ENCODE assay signal across 20 cellular contexts in the genomic region with DNA sequence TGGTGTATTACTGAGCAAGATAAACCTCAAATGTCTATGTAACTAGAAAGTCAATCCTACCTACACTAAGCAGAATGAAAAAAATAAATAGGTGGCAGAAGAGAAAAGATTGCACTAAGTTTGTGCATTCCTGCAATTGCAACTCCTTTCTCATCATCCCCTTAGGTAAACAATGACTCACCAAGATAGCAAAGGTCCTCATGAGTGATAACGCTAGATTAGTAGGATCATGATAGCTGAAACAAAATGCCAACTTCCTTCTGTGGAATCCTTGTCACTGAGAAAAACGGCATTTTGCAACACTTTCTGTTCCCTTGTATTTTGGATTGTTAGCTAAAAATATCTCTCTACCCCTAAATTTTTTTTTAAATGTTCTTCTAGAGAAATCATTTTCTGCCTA. TPM values are rescaled to one million over a fixed set of nuclear protein-coding genes. Genes with fewer than 3 reads are reported as not detected.
A peak's percentile ranks its signal among the peaks of the same experiment; 100 is the strongest.
DNase-seq lines count a peak whose midpoint lies in the region; TF ChIP-seq lines count a peak whose summit lies in the region.
"Had no signal": no experiment of that assay in that cellular context is flagged by ENCODE, and none has a peak within 500 bp of the region (broad histone marks: within the 10 kb centered on the region; RNA-seq: fewer than 3 reads in every experiment).

No MANE protein-coding gene starts in this region.

- no peaks in the 10 kb centered on the region for H3K79me2 ChIP-seq in osteoblast (ENCODE audit: insufficient read depth, low read length)

- no peaks in the 10 kb centered on the region for H3K36me3 ChIP-seq in osteoblast (ENCODE audit: insufficient read depth, low read length)
- H3K36me3 ChIP-seq: gastrocnemius medialis, left lung, ovary had no signal

- peak overlapping the region; percentile 26 for H3K4me3 Mint-ChIP-seq in dendritic cell treated with granulocyte-macrophage colony-stimulating factor and Interleukin-4, amounts not matched to agents 40 ng/mL and 50 ng/mL, for 4 days
- no peak overlapping the region for H3K4me3 Mint-ChIP-seq in type B pancreatic cell
- H3K4me3 Mint-ChIP-seq: activated T-cell treated with anti-CD3 and anti-CD28 coated beads, Interleukin-2, amount 50 U/mL, for 24 hours had no signal

- H2AFZ ChIP-seq in osteoblast (ENCODE audit: low read length) = no peak overlapping the region

- no peak overlapping the region for H3K4me2 ChIP-seq in osteoblast (ENCODE audit: insufficient read depth, low read length)

- H3K4me3 ChIP-seq in osteoblast (ENCODE audit: insufficient read depth, low read length) = no peak overlapping the region
- H3K4me3 ChIP-seq: gastrocnemius medialis, left lung, ovary, skin epidermis had no signal

- H3K9me3 ChIP-seq in osteoblast (ENCODE audit: low read depth, low read length) = no peaks in the 10 kb centered on the region
- H3K9me3 ChIP-seq: gastrocnemius medialis, left lung, ovary had no signal

- no peaks in the 10 kb centered on the region for H4K20me1 ChIP-seq in osteoblast (ENCODE audit: insufficient read depth, low read length)

- TF ChIP-seq CTCF in osteoblast (IDR thresholded peaks at IDR 0.05; ENCODE audit: extremely low read depth, low read depth, low read length) (no peak), type B pancreatic cell (conservative IDR thresholded peaks at IDR 0.05) (no peak)

- DNase-seq in EL = peak; percentile 58
- peak; percentile 83 for DNase-seq in MV-4-11 (lab: John Stamatoyannopoulos, UW)
- DNase-seq in mucosa of gallbladder (ENCODE audit: low spot score) = peak; percentile 10
- no peak for DNase-seq in osteoblast (ENCODE audit: insufficient read length, low spot score, missing footprints)
- DNase-seq in NCI-H2171 treated with DMSO at 0.1 percent for 48 hours (lab: John Stamatoyannopoulos, UW) = no peak
- no peak for DNase-seq in occipital lobe (lab: John Stamatoyannopoulos, UW)
- DNase-seq in type B pancreatic cell (ENCODE audit: extremely low spot score, unreplicated experiment) = no peak
- DNase-seq: activated CD4-positive, alpha-beta T cell treated with anti-CD3 and anti-CD28 coated beads, Interleukin-2, amount 50 U/mL, for 4 hours; activated naive CD4-positive, alpha-beta T cell treated with anti-CD3 and anti-CD28 coated beads, Interleukin-2, amount 50 U/mL, for 16 hours; activated T-cell treated with anti-CD3 and anti-CD28 coated beads, Interleukin-2, amount 50 U/mL, for 24 hours; AML-193; gastrocnemius medialis; HCEC 1CT; left lung; NCI-H2029 treated with DMSO at 0.1 percent for 48 hours; NCI-H526; ovary; stimulated activated CD4-positive, alpha-beta T cell treated with anti-CD3 and anti-CD28 coated beads, Interleukin-4, amount 100 ng/mL, for 4 hours had no signal

- no peak overlapping the region for H3K27ac ChIP-seq in osteoblast (ENCODE audit: low read depth, low read length)
- H3K27ac ChIP-seq: gastrocnemius medialis, left lung, ovary had no signal

- no peaks in the 10 kb centered on the region for H3K27me3 Mint-ChIP-seq in dendritic cell treated with granulocyte-macrophage colony-stimulating factor and Interleukin-4, amounts not matched to agents 40 ng/mL and 50 ng/mL, for 4 days
- no peaks in the 10 kb centered on the region for H3K27me3 Mint-ChIP-seq in type B pancreatic cell
- H3K27me3 Mint-ChIP-seq: activated T-cell treated with anti-CD3 and anti-CD28 coated beads, Interleukin-2, amount 50 U/mL, for 24 hours had no signal

- intact Hi-C loops in dendritic cell treated with granulocyte-macrophage colony-stimulating factor and Interleukin-4, amounts not matched to agents 40 ng/mL and 50 ng/mL, for 4 days (cut with micrococcal nuclease) = no loop called here

- H3K27me3 ChIP-seq in osteoblast (ENCODE audit: insufficient read depth, low read length) = no peaks in the 10 kb centered on the region
- H3K27me3 ChIP-seq: gastrocnemius medialis, left lung, ovary had no signal

- peaks cover 12% of the 10 kb centered on the region for H3K36me3 Mint-ChIP-seq in dendritic cell treated with granulocyte-macrophage colony-stimulating factor and Interleukin-4, amounts not matched to agents 40 ng/mL and 50 ng/mL, for 4 days (ENCODE audit: low read depth)
- no peaks in the 10 kb centered on the region for H3K36me3 Mint-ChIP-seq in type B pancreatic cell

- peaks cover 51% of the 10 kb centered on the region for H3K4me1 Mint-ChIP-seq in dendritic cell treated with granulocyte-macrophage colony-stimulating factor and Interleukin-4, amounts not matched to agents 40 ng/mL and 50 ng/mL, for 4 days (ENCODE audit: low read depth)
- H3K4me1 Mint-ChIP-seq in type B pancreatic cell (ENCODE audit: unreplicated experiment) = no peaks in the 10 kb centered on the region

- peak overlapping the region; percentile 70 for H3K27ac Mint-ChIP-seq in dendritic cell treated with granulocyte-macrophage colony-stimulating factor and Interleukin-4, amounts not matched to agents 40 ng/mL and 50 ng/mL, for 4 days
- H3K27ac Mint-ChIP-seq in type B pancreatic cell = no peak overlapping the region
- H3K27ac Mint-ChIP-seq: activated T-cell treated with anti-CD3 and anti-CD28 coated beads, Interleukin-2, amount 50 U/mL, for 24 hours had no signal

- H3K4me1 ChIP-seq in osteoblast (ENCODE audit: insufficient read depth, low read length) = no peaks in the 10 kb centered on the region
- H3K4me1 ChIP-seq: gastrocnemius medialis, left lung had no signal

- H3K9me3 Mint-ChIP-seq in dendritic cell treated with granulocyte-macrophage colony-stimulating factor and Interleukin-4, amounts not matched to agents 40 ng/mL and 50 ng/mL, for 4 days = peaks cover 14% of the 10 kb centered on the region
- H3K9me3 Mint-ChIP-seq in type B pancreatic cell = no peaks in the 10 kb centered on the region
- H3K9me3 Mint-ChIP-seq: activated T-cell treated with anti-CD3 and anti-CD28 coated beads, Interleukin-2, amount 50 U/mL, for 24 hours had no signal

RNA-seq across cellular contexts. Expression of a gene that starts 20.0 kb away (rescaled TPM):
- 1.1 TPM for total RNA-seq in mucosa of gallbladder
- not detected in 2 replicates for total RNA-seq in osteoblast
- total RNA-seq in occipital lobe = 0.47 TPM
- not detected in 2 replicates for total RNA-seq in type B pancreatic cell (ENCODE audit: low replicate concordance)
- total RNA-seq: gastrocnemius medialis had no signal

Comparison
In these comparisons a context has a peak if more than half of its experiments do, and no peak if none do; other contexts are left out.
1. DNase-seq: peak in EL (single experiment), MV-4-11 (single experiment) and mucosa of gallbladder (single experiment); none in osteoblast (single experiment), NCI-H2171 treated with DMSO at 0.1 percent for 48 hours (single experiment), occipital lobe (single experiment) and type B pancreatic cell (single experiment).